Comparison of ENCODE assay signal across 8 cellular contexts in genomic region chr1:67687649-67688048, GRCh38. TPM values are rescaled to one million over a fixed set of nuclear protein-coding genes. Genes with fewer than 3 reads are reported as not detected.
DNase-seq lines count a peak whose midpoint lies in the region; ATAC-seq and TF ChIP-seq lines count a peak whose summit lies in the region.

No MANE protein-coding gene starts in this region.

- no peak for DNase-seq in activated naive CD4-positive, alpha-beta T cell treated with anti-CD3 and anti-CD28 coated beads for 36 hours
- no peak for DNase-seq in activated naive CD4-positive, alpha-beta T cell treated with anti-CD3 and anti-CD28 coated beads, Interleukin-2, amount 50 U/mL, for 72 hours (ENCODE audit: low spot score in 2 of 2)
- peak; percentile 76 for DNase-seq in fibroblast of gingiva (ENCODE audit: low read depth)
- DNase-seq in thoracic aorta (ENCODE audit: low spot score), result no peak
- DNase-seq in Ammon's horn (ENCODE audit: low spot score), result no peak
- no peak for DNase-seq in NCI-H510A treated with DMSO at 0.1 percent for 48 hours (lab: John Stamatoyannopoulos, UW)
- no peak for DNase-seq in NCI-H146 treated with DMSO at 0.1 percent for 48 hours (lab: John Stamatoyannopoulos, UW; ENCODE audit: unreplicated experiment)

- H3K4me1 ChIP-seq in thoracic aorta (ENCODE audit: control insufficient read depth in 1 of 2, low read depth in 2 of 2), result peaks cover 16 to 45% of the 10 kb centered on the region in 2 donors

- H3K4me3 ChIP-seq in thoracic aorta, result peak overlapping the region; percentile 97

- peak overlapping the region; percentile 98 for H3K27ac ChIP-seq in thoracic aorta

- intact Hi-C loops in activated naive CD4-positive, alpha-beta T cell treated with anti-CD3 and anti-CD28 coated beads for 36 hours (cut with micrococcal nuclease), result loop anchor here (5.0 to 10.0 kb wide), 6 partner anchors 530 to 1873 kb away; no protein-coding TSS in a partner anchor

- peaks cover 22% of the 10 kb centered on the region for H3K36me3 Mint-ChIP-seq in activated naive CD4-positive, alpha-beta T cell treated with anti-CD3 and anti-CD28 coated beads for 36 hours (ENCODE audit: low read depth)
- H3K36me3 Mint-ChIP-seq in activated naive CD4-positive, alpha-beta T cell treated with anti-CD3 and anti-CD28 coated beads, Interleukin-2, amount 50 U/mL, for 72 hours, result peaks cover 19 to 31% of the 10 kb centered on the region in 2 donors

- peaks cover 15% of the 10 kb centered on the region for H3K36me3 ChIP-seq in thoracic aorta

- H3K27ac Mint-ChIP-seq in activated naive CD4-positive, alpha-beta T cell treated with anti-CD3 and anti-CD28 coated beads for 36 hours, result no peak overlapping the region
- peak overlapping the region in 1 of 2 donors; percentile 99 for H3K27ac Mint-ChIP-seq in activated naive CD4-positive, alpha-beta T cell treated with anti-CD3 and anti-CD28 coated beads, Interleukin-2, amount 50 U/mL, for 72 hours

- no peaks in the 10 kb centered on the region for H3K27me3 ChIP-seq in thoracic aorta (replicated peaks; ENCODE audit: insufficient read depth)

- H3K4me1 Mint-ChIP-seq in activated naive CD4-positive, alpha-beta T cell treated with anti-CD3 and anti-CD28 coated beads for 36 hours (ENCODE audit: low read depth), result peaks cover 41% of the 10 kb centered on the region

- no peaks in the 10 kb centered on the region for H3K9me3 Mint-ChIP-seq in activated naive CD4-positive, alpha-beta T cell treated with anti-CD3 and anti-CD28 coated beads for 36 hours
- no peaks in the 10 kb centered on the region for H3K9me3 Mint-ChIP-seq in activated naive CD4-positive, alpha-beta T cell treated with anti-CD3 and anti-CD28 coated beads, Interleukin-2, amount 50 U/mL, for 72 hours

- no peak for TF ChIP-seq CTCF in thoracic aorta (IDR thresholded peaks at IDR 0.05)

- H3K27me3 Mint-ChIP-seq in activated naive CD4-positive, alpha-beta T cell treated with anti-CD3 and anti-CD28 coated beads for 36 hours (ENCODE audit: low read depth), result no peaks in the 10 kb centered on the region

- peak overlapping the region; percentile 1 for H3K4me3 Mint-ChIP-seq in activated naive CD4-positive, alpha-beta T cell treated with anti-CD3 and anti-CD28 coated beads for 36 hours

- CTCF ChIA-PET in activated naive CD4-positive, alpha-beta T cell treated with anti-CD3 and anti-CD28 coated beads for 36 hours (lab: Charles Lee), result no interaction called here

- no peaks in the 10 kb centered on the region for H3K9me3 ChIP-seq in thoracic aorta

- ATAC-seq in activated naive CD4-positive, alpha-beta T cell treated with anti-CD3 and anti-CD28 coated beads, Interleukin-2, amount 50 U/mL, for 72 hours, result no peak
- ATAC-seq in SK-N-SH treated with all-trans-retinoic acid at 6 μM for 48 hours (no peak), thoracic aorta (ENCODE audit: insufficient number of reproducible peaks, low FRiP score, low read depth) (no peak)

TF ChIP-seq in SK-N-SH treated with all-trans-retinoic acid at 6 μM for 48 hours, 23 proteins besides CTCF, POLR2A, EP300 and RAD21:
- TF ChIP-seq ISL1 (CRISPR knock-in tag; IDR thresholded peaks at IDR 0.05) (peak; percentile 43), PATZ1 (CRISPR knock-in tag; IDR thresholded peaks at IDR 0.05; ENCODE audit: borderline replicate concordance) (no peak)

RNA-seq across cellular contexts. Expression of gene GADD45A, which starts 2.6 kb away (rescaled TPM):
- total RNA-seq in activated naive CD4-positive, alpha-beta T cell treated with anti-CD3 and anti-CD28 coated beads for 36 hours, result 10 to 100 TPM; 47.0 to 48.3 TPM
- total RNA-seq in activated naive CD4-positive, alpha-beta T cell treated with anti-CD3 and anti-CD28 coated beads, Interleukin-2, amount 50 U/mL, for 72 hours, result 10 to 100 TPM; 26.3 to 78.8 TPM
- total RNA-seq in thoracic aorta, result 100 to 1,000 TPM; 227 to 262 TPM
